12 cellular contexts compared by ENCODE assay signal in genomic region chr2:205721057-205721767, GRCh38. TPM values are rescaled to one million over a fixed set of nuclear protein-coding genes. Genes with fewer than 3 reads are reported as not detected.
DNase-seq lines count a peak whose midpoint lies in the region; ATAC-seq and TF ChIP-seq lines count a peak whose summit lies in the region.
"Had no signal": no experiment of that assay in that cellular context is flagged by ENCODE, and none has a peak within 500 bp of the region (broad histone marks: within the 10 kb centered on the region; RNA-seq: fewer than 3 reads in every experiment).

No MANE protein-coding gene starts in this region.

- peak overlapping the region; percentile 83 for H3K4me3 Mint-ChIP-seq in glutamatergic neuron (ENCODE audit: unreplicated experiment)
- H3K4me3 Mint-ChIP-seq in CD4-positive, alpha-beta memory T cell: no peak overlapping the region
- H3K4me3 Mint-ChIP-seq: central memory CD8-positive, alpha-beta T cell; natural killer cell had no signal

- peak overlapping the region; percentile 98 for H3K27ac Mint-ChIP-seq in glutamatergic neuron (ENCODE audit: unreplicated experiment)
- H3K27ac Mint-ChIP-seq in CD4-positive, alpha-beta memory T cell: no peak overlapping the region
- H3K27ac Mint-ChIP-seq: natural killer cell had no signal

- DNase-seq in ACHN: peak; percentile 62
- DNase-seq in OCI-M1 (lab: John Stamatoyannopoulos, UW): peak; percentile 6
- peak; percentile 58 for DNase-seq in glutamatergic neuron
- DNase-seq in CD4-positive, alpha-beta memory T cell: no peak
- no peak for DNase-seq in SIG-M5 treated with dmso at 0.1 percent for 504 hours (lab: John Stamatoyannopoulos, UW; ENCODE audit: unreplicated experiment)
- DNase-seq in uterus: no peak
- no peak for DNase-seq in RKO (ENCODE audit: low spot score)
- DNase-seq: natural killer cell; stimulated activated naive CD4-positive, alpha-beta T cell treated with Interleukin-2 at 50 U/mL for 16 hours had no signal

- peaks cover 74% of the 10 kb centered on the region for H3K4me1 Mint-ChIP-seq in glutamatergic neuron (ENCODE audit: low read depth, unreplicated experiment)
- no peaks in the 10 kb centered on the region for H3K4me1 Mint-ChIP-seq in CD4-positive, alpha-beta memory T cell
- H3K4me1 Mint-ChIP-seq: central memory CD8-positive, alpha-beta T cell; natural killer cell had no signal

- in situ Hi-C loops in ACHN (cut with HindIII; ENCODE audit: low pct_ligation_motif_present, low pct_unique_long_range_greater_than_20kb, low sequenced_read_pairs): no loop called here

- H3K9me3 ChIP-seq in CD4-positive, alpha-beta memory T cell (ENCODE audit: control insufficient read depth in 1 of 2, low read length in 2 of 2): no peaks in the 10 kb centered on the region
- no peaks in the 10 kb centered on the region for H3K9me3 ChIP-seq in uterus
- H3K9me3 ChIP-seq: SJSA1 had no signal

- TF ChIP-seq CTCF in glutamatergic neuron (IDR thresholded peaks at IDR 0.05; ENCODE audit: partially characterized antibody, unreplicated experiment): peak; percentile 74
- no peak for TF ChIP-seq CTCF in uterus (IDR thresholded peaks at IDR 0.05)

- POLR2A ChIA-PET in CD4-positive, alpha-beta memory T cell (lab: Charles Lee; ENCODE audit: partially characterized antibody): no interaction called here

- peaks cover 31% of the 10 kb centered on the region for H3K9me3 Mint-ChIP-seq in glutamatergic neuron (ENCODE audit: unreplicated experiment)
- H3K9me3 Mint-ChIP-seq in CD4-positive, alpha-beta memory T cell: peaks cover 0 to 2% (median 0%) of the 10 kb centered on the region in 8 donors
- H3K9me3 Mint-ChIP-seq: central memory CD8-positive, alpha-beta T cell; natural killer cell had no signal

- CTCF ChIA-PET in CD4-positive, alpha-beta memory T cell (lab: Charles Lee; ENCODE audit: partially characterized antibody): interaction anchor here (1.7 kb wide), 1 partner anchor 10 kb away, joined by 4 read pairs; no protein-coding TSS in a partner anchor

- H3K27ac ChIP-seq in CD4-positive, alpha-beta memory T cell (ENCODE audit: low read depth, low read length): no peak overlapping the region
- peak overlapping the region in 1 of 2 donors; percentile 20 for H3K27ac ChIP-seq in uterus
- H3K27ac ChIP-seq: SJSA1 had no signal

- peak; percentile 59 for ATAC-seq in GM18511 (IDR thresholded peaks at IDR 0.05; ENCODE audit: unreplicated experiment)
- ATAC-seq: natural killer cell had no signal

- intact Hi-C loops in CD4-positive, alpha-beta memory T cell (cut with micrococcal nuclease): no loop called here
- intact Hi-C loops in uterus (cut with DNase I; ENCODE audit: low total_unique reads): no loop called here

- no peaks in the 10 kb centered on the region for H3K36me3 ChIP-seq in CD4-positive, alpha-beta memory T cell (ENCODE audit: insufficient read depth, low read length)
- no peaks in the 10 kb centered on the region for H3K36me3 ChIP-seq in uterus
- H3K36me3 ChIP-seq: SJSA1 had no signal

- peaks cover 20% of the 10 kb centered on the region for H3K27me3 Mint-ChIP-seq in glutamatergic neuron (ENCODE audit: unreplicated experiment)
- peaks cover 2 to 5% of the 10 kb centered on the region in 2 donors for H3K27me3 Mint-ChIP-seq in CD4-positive, alpha-beta memory T cell

- H3K36me3 Mint-ChIP-seq in glutamatergic neuron (ENCODE audit: unreplicated experiment): no peaks in the 10 kb centered on the region
- no peaks in the 10 kb centered on the region for H3K36me3 Mint-ChIP-seq in CD4-positive, alpha-beta memory T cell
- H3K36me3 Mint-ChIP-seq: natural killer cell had no signal

- no peaks in the 10 kb centered on the region for H3K27me3 ChIP-seq in CD4-positive, alpha-beta memory T cell (ENCODE audit: insufficient read depth, low read length)
- no peaks in the 10 kb centered on the region for H3K27me3 ChIP-seq in uterus
- H3K27me3 ChIP-seq: SJSA1 had no signal

- no peak overlapping the region for H3K4me3 ChIP-seq in CD4-positive, alpha-beta memory T cell (ENCODE audit: low read length in 2 of 2)
- no peak overlapping the region for H3K4me3 ChIP-seq in uterus
- H3K4me3 ChIP-seq: SJSA1 had no signal

- no peak for TF ChIP-seq POLR2A in uterus (IDR thresholded peaks at IDR 0.05)

- H3K4me1 ChIP-seq in CD4-positive, alpha-beta memory T cell (ENCODE audit: insufficient read depth, low read length): no peaks in the 10 kb centered on the region
- H3K4me1 ChIP-seq in uterus: no peaks in the 10 kb centered on the region

RNA-seq across cellular contexts. Expression of gene NRP2, which starts 38.9 kb away (rescaled TPM):
- total RNA-seq in glutamatergic neuron (ENCODE audit: unreplicated experiment) (89.0 TPM), uterus (100 to 1,000 TPM in 3 of 4 donors, 10 to 100 TPM in 1; 35.9 to 156 (median 114) TPM)
- total RNA-seq in CD4-positive, alpha-beta memory T cell: 1 to 10 TPM; 1.1 to 2.1 TPM
- not detected for polyA plus RNA-seq in CD4-positive, alpha-beta memory T cell

Comparison
In these comparisons a context has a peak if more than half of its experiments do, and no peak if none do; other contexts are left out.
1. DNase-seq: peak in ACHN (single experiment), OCI-M1 (single experiment) and glutamatergic neuron (single experiment); none in CD4-positive, alpha-beta memory T cell (0 of 5), SIG-M5 treated with dmso at 0.1 percent for 504 hours (single experiment), uterus (0 of 2) and RKO (single experiment).
2. RNA of gene NRP2, which starts 38.9 kb away (total RNA-seq): 35.9 to 156 TPM in uterus and 89.0 TPM in glutamatergic neuron (single experiment); 1.1 to 2.1 TPM in CD4-positive, alpha-beta memory T cell; every median in the first group is over 10 times any median in the second.